15 cellular contexts compared by ENCODE assay signal in the genomic region with DNA sequence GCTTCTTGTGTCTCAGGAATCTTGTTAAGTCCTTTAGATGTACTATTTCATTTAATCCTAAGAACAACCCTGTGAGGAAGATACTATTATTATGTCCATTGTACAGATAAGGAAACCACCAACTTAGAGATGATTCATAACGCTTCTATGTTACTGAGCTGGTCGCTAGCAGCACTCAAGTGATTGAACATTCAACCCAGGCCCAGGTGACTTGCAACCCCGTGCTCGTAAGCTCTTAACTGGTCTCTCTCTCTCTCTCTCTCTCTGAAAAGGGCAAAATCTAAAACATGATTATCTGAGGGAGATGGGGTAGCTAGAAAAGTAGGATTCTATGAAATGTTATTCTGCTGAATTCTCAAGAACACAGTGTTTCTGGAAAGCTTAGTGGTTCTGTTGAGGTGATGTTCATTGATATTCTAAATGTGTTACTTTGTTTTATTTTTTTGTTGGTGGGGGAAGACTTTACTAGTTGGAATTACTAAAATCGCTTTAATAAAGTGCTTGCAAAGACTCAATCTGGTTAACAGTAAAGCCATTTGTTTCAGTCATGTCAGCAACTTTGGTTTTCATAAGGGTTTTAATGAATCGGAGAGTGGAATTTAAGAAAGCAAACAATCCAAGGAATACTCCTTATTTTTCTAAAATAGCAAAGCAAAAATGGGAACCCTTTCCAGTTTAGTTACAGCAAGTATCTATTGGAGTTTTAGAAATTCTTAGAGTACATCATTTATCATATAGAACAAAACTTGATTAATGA.
A peak's percentile ranks its signal among the peaks of the same experiment; 100 is the strongest.
DNase-seq lines count a peak whose midpoint lies in the region; ATAC-seq and TF ChIP-seq lines count a peak whose summit lies in the region.
"Had no signal": no experiment of that assay in that cellular context is flagged by ENCODE, and none has a peak within 500 bp of the region (broad histone marks: within the 10 kb centered on the region; RNA-seq: fewer than 3 reads in every experiment).

No MANE protein-coding gene starts in this region.

- no peak for TF ChIP-seq POLR2A in GM18505 (IDR thresholded peaks at IDR 0.05; ENCODE audit: borderline replicate concordance, extremely low read depth, insufficient read depth, insufficient read length)

- POLR2A ChIA-PET in activated CD8-positive, alpha-beta T cell treated with anti-CD3 and anti-CD28 coated beads, Interleukin-2, amount 10 ng/mL, durations not matched to agents 7 days and 5 days (lab: Charles Lee) = interaction anchor here (0.6 to 1.0 kb wide), 3 partner anchors 14 to 281 kb away, joined by 3 to 5 read pairs (median 4); no protein-coding TSS in a partner anchor

- H3K27me3 ChIP-seq in SJCRH30 (no peaks in the 10 kb centered on the region), colonic mucosa (no peaks in the 10 kb centered on the region)
- H3K27me3 ChIP-seq: SJSA1 had no signal

- peaks cover 36% of the 10 kb centered on the region for H3K4me1 Mint-ChIP-seq in activated CD8-positive, alpha-beta T cell treated with anti-CD3 and anti-CD28 coated beads, Interleukin-2, amount 10 ng/mL, durations not matched to agents 7 days and 5 days (ENCODE audit: low read depth)

- H3K9me3 ChIP-seq in SJCRH30 (replicated peaks) (no peaks in the 10 kb centered on the region), colonic mucosa (no peaks in the 10 kb centered on the region)
- H3K9me3 ChIP-seq: psoas muscle, SJSA1 had no signal

- H3K4me1 ChIP-seq in SJCRH30 (peaks cover 13% of the 10 kb centered on the region; the same call in 1 of the 2 replicates), colonic mucosa (no peaks in the 10 kb centered on the region)
- H3K4me1 ChIP-seq: psoas muscle had no signal

- no peak overlapping the region for H3K9ac ChIP-seq in colonic mucosa (ENCODE audit: low read depth in 2 of 2, low read length in 2 of 2)

- H3K36me3 ChIP-seq in SJCRH30 = no peaks in the 10 kb centered on the region
- H3K36me3 ChIP-seq in colonic mucosa = no peaks in the 10 kb centered on the region
- H3K36me3 ChIP-seq: SJSA1 had no signal

- CTCF ChIA-PET in activated CD8-positive, alpha-beta T cell treated with anti-CD3 and anti-CD28 coated beads, Interleukin-2, amount 10 ng/mL, durations not matched to agents 7 days and 5 days (lab: Charles Lee) = interaction anchor here (0.7 to 1.3 kb wide), 3 partner anchors 15 to 379 kb away, joined by 4 to 6 read pairs (median 4); no protein-coding TSS in a partner anchor

- H3K36me3 Mint-ChIP-seq in activated CD8-positive, alpha-beta T cell treated with anti-CD3 and anti-CD28 coated beads, Interleukin-2, amount 10 ng/mL, durations not matched to agents 7 days and 5 days (ENCODE audit: low read depth) = peaks cover 1% of the 10 kb centered on the region
- H3K36me3 Mint-ChIP-seq: CD14-positive monocyte had no signal

- intact Hi-C loops in colonic mucosa (cut with DNase I) = no loop called here

- ATAC-seq in GM18505 (IDR thresholded peaks at IDR 0.05; ENCODE audit: unreplicated experiment) (peak; percentile 39), GM21367 (IDR thresholded peaks at IDR 0.05; ENCODE audit: unreplicated experiment) (peak; percentile 42), HG03066 (IDR thresholded peaks at IDR 0.05; ENCODE audit: low read depth, unreplicated experiment) (peak; percentile 36)
- ATAC-seq in activated CD8-positive, alpha-beta T cell treated with anti-CD3 and anti-CD28 coated beads, Interleukin-2, amount 10 ng/mL, durations not matched to agents 7 days and 5 days = no peak
- ATAC-seq: psoas muscle had no signal

- peak overlapping the region; percentile 20 for H3K27ac Mint-ChIP-seq in activated CD8-positive, alpha-beta T cell treated with anti-CD3 and anti-CD28 coated beads, Interleukin-2, amount 10 ng/mL, durations not matched to agents 7 days and 5 days
- H3K27ac Mint-ChIP-seq: activated naive CD4-positive, alpha-beta T cell treated with anti-CD3 and anti-CD28 coated beads for 36 hours; CD14-positive monocyte had no signal

- H3K4me3 ChIP-seq in SJCRH30 (no peak overlapping the region), colonic mucosa (no peak overlapping the region)
- H3K4me3 ChIP-seq: psoas muscle, SJSA1 had no signal

- H3K9me3 Mint-ChIP-seq in activated CD8-positive, alpha-beta T cell treated with anti-CD3 and anti-CD28 coated beads, Interleukin-2, amount 10 ng/mL, durations not matched to agents 7 days and 5 days (ENCODE audit: insufficient read depth) = no peaks in the 10 kb centered on the region
- H3K9me3 Mint-ChIP-seq: activated naive CD4-positive, alpha-beta T cell treated with anti-CD3 and anti-CD28 coated beads for 36 hours; CD14-positive monocyte; immature natural killer cell had no signal

- no peaks in the 10 kb centered on the region for H3K27me3 Mint-ChIP-seq in activated CD8-positive, alpha-beta T cell treated with anti-CD3 and anti-CD28 coated beads, Interleukin-2, amount 10 ng/mL, durations not matched to agents 7 days and 5 days (ENCODE audit: low read depth)

- H3K4me3 Mint-ChIP-seq in activated CD8-positive, alpha-beta T cell treated with anti-CD3 and anti-CD28 coated beads, Interleukin-2, amount 10 ng/mL, durations not matched to agents 7 days and 5 days = peak overlapping the region; percentile 11
- H3K4me3 Mint-ChIP-seq: activated naive CD4-positive, alpha-beta T cell treated with anti-CD3 and anti-CD28 coated beads for 36 hours; CD14-positive monocyte; immature natural killer cell had no signal

- H3K27ac ChIP-seq in SJCRH30 (no peak overlapping the region), colonic mucosa (no peak overlapping the region)
- H3K27ac ChIP-seq: psoas muscle, SJSA1 had no signal

- DNase-seq in activated CD8-positive, alpha-beta T cell treated with anti-CD3 and anti-CD28 coated beads, Interleukin-2, amount 10 ng/mL, durations not matched to agents 7 days and 5 days = no peak
- no peak for DNase-seq in stimulated activated CD4-positive, alpha-beta T cell treated with anti-CD3 and anti-CD28 coated beads, Interleukin-4, amount 100 ng/mL, for 4 hours
- no peak for DNase-seq in HUDEP-2 (lab: John Stamatoyannopoulos, UW; ENCODE audit: unreplicated experiment in 76 of 76)
- DNase-seq in SJCRH30 = no peak
- no peak for DNase-seq in colonic mucosa
- DNase-seq: activated naive CD4-positive, alpha-beta T cell treated with anti-CD3 and anti-CD28 coated beads for 36 hours; GF-D8; immature natural killer cell; NCI-H226; psoas muscle had no signal

- no peak for TF ChIP-seq CTCF in colonic mucosa (IDR thresholded peaks at IDR 0.05)
